8 cellular contexts compared by ENCODE assay signal in the genomic region with DNA sequence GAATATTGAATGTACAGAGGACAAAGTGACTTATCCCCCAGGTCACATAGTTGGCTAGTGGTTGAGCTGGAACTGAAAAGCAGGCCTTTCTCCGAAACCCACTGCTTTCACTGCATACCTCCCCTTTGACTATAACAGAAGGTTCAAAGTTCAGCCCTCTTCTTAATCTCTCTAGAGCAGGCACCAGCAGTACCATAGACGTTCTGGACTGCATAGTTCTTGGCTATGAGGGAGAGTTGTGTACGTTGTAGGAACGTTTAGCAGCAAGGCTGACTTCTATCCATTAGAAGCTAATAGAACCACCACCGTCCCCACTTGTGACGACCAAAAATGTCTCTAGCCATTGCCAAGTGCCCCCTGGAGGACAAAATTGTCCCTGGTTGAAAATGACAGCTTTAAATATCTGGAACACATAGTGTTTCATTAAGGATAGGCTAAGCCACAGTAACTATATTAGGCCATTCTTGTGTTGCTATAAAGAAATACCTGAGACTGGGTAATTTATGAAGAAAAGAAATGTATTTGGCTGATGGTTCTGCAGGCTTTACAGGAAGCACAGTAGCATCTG.
DNase-seq lines count a peak whose midpoint lies in the region; ATAC-seq, FAIRE-seq and TF ChIP-seq lines count a peak whose summit lies in the region.

No MANE protein-coding gene starts in this region.

- TF ChIP-seq EP300 in stomach (IDR thresholded peaks at IDR 0.05) = no peak

- no peaks in the 10 kb centered on the region for H3K9me3 Mint-ChIP-seq in activated naive CD8-positive, alpha-beta T cell treated with anti-CD3 and anti-CD28 coated beads, Interleukin-2, amount 50 U/mL, for 24 hours
- no peaks in the 10 kb centered on the region for H3K9me3 Mint-ChIP-seq in activated naive CD8-positive, alpha-beta T cell treated with anti-CD3 and anti-CD28 coated beads for 36 hours

- H3K9me3 ChIP-seq in stomach = no peaks in the 10 kb centered on the region

- no peak overlapping the region for H3K27ac Mint-ChIP-seq in activated naive CD8-positive, alpha-beta T cell treated with anti-CD3 and anti-CD28 coated beads, Interleukin-2, amount 50 U/mL, for 24 hours
- no peak overlapping the region for H3K27ac Mint-ChIP-seq in activated naive CD8-positive, alpha-beta T cell treated with anti-CD3 and anti-CD28 coated beads for 36 hours

- H3K4me3 ChIP-seq in epithelial cell of proximal tubule (ENCODE audit: low read depth, low read length) (no peak overlapping the region), stomach (no peak overlapping the region)

- TF ChIP-seq POLR2A in stomach (IDR thresholded peaks at IDR 0.05) = no peak

- 34 to 50% (median 37%) methylated on average over 6 of the region's 6 CpGs for WGBS in stomach, 5 donors

- TF ChIP-seq CTCF in epithelial cell of proximal tubule (conservative IDR thresholded peaks at IDR 0.05; ENCODE audit: low read depth, low read length) (peak; percentile 61), stomach (IDR thresholded peaks at IDR 0.05) (peak in 5 of 7 experiments; percentile 14 to 43 (median 15))

- H3K27ac ChIP-seq in stomach = no peak overlapping the region

- H3K4me1 ChIP-seq in stomach = peaks cover 0 to 5% (median 0%) of the 10 kb centered on the region in 4 donors

- no peak for FAIRE-seq in RCC 7860 (lab: Jason Lieb, UNC)

- H3K4me3 Mint-ChIP-seq in activated naive CD8-positive, alpha-beta T cell treated with anti-CD3 and anti-CD28 coated beads, Interleukin-2, amount 50 U/mL, for 24 hours = no peak overlapping the region
- H3K4me3 Mint-ChIP-seq in activated naive CD8-positive, alpha-beta T cell treated with anti-CD3 and anti-CD28 coated beads for 36 hours = no peak overlapping the region

- DNase-seq in activated naive CD8-positive, alpha-beta T cell treated with anti-CD3 and anti-CD28 coated beads, Interleukin-2, amount 50 U/mL, for 24 hours = peak; percentile 11
- no peak for DNase-seq in activated naive CD8-positive, alpha-beta T cell treated with anti-CD3 and anti-CD28 coated beads for 36 hours
- DNase-seq in NAMALWA (ENCODE audit: low spot score) (peak; percentile 72), epithelial cell of proximal tubule (ENCODE audit: low read depth) (no peak), stomach (no peak), NCI-H2107 (lab: John Stamatoyannopoulos, UW) (no peak), mucosa of gallbladder (ENCODE audit: low spot score) (no peak), RCC 7860 (ENCODE audit: low spot score) (no peak)

- no peak for ATAC-seq in activated naive CD8-positive, alpha-beta T cell treated with anti-CD3 and anti-CD28 coated beads, Interleukin-2, amount 50 U/mL, for 24 hours

- H3K36me3 ChIP-seq in stomach = no peaks in the 10 kb centered on the region

- H3K4me1 Mint-ChIP-seq in activated naive CD8-positive, alpha-beta T cell treated with anti-CD3 and anti-CD28 coated beads, Interleukin-2, amount 50 U/mL, for 24 hours = peaks cover 5% of the 10 kb centered on the region
- peaks cover 4% of the 10 kb centered on the region for H3K4me1 Mint-ChIP-seq in activated naive CD8-positive, alpha-beta T cell treated with anti-CD3 and anti-CD28 coated beads for 36 hours

- no peaks in the 10 kb centered on the region for H3K27me3 ChIP-seq in stomach

- no peaks in the 10 kb centered on the region for H3K36me3 Mint-ChIP-seq in activated naive CD8-positive, alpha-beta T cell treated with anti-CD3 and anti-CD28 coated beads, Interleukin-2, amount 50 U/mL, for 24 hours (ENCODE audit: low read depth)
- H3K36me3 Mint-ChIP-seq in activated naive CD8-positive, alpha-beta T cell treated with anti-CD3 and anti-CD28 coated beads for 36 hours = no peaks in the 10 kb centered on the region

- intact Hi-C loops in stomach (cut with DNase I; ENCODE audit: low total_unique reads) = no loop called here

- H3K27me3 Mint-ChIP-seq in activated naive CD8-positive, alpha-beta T cell treated with anti-CD3 and anti-CD28 coated beads, Interleukin-2, amount 50 U/mL, for 24 hours = no peaks in the 10 kb centered on the region
- H3K27me3 Mint-ChIP-seq in activated naive CD8-positive, alpha-beta T cell treated with anti-CD3 and anti-CD28 coated beads for 36 hours = peaks cover 15% of the 10 kb centered on the region

Comparison
In these comparisons a context has a peak if more than half of its experiments do, and no peak if none do; other contexts are left out.
1. DNase-seq: peak in activated naive CD8-positive, alpha-beta T cell treated with anti-CD3 and anti-CD28 coated beads, Interleukin-2, amount 50 U/mL, for 24 hours (single experiment) and NAMALWA (single experiment); none in activated naive CD8-positive, alpha-beta T cell treated with anti-CD3 and anti-CD28 coated beads for 36 hours (single experiment), epithelial cell of proximal tubule (single experiment), stomach (single experiment), NCI-H2107 (single experiment), mucosa of gallbladder (single experiment) and RCC 7860 (single experiment).